8 cellular contexts compared by ENCODE assay signal in the genomic region with DNA sequence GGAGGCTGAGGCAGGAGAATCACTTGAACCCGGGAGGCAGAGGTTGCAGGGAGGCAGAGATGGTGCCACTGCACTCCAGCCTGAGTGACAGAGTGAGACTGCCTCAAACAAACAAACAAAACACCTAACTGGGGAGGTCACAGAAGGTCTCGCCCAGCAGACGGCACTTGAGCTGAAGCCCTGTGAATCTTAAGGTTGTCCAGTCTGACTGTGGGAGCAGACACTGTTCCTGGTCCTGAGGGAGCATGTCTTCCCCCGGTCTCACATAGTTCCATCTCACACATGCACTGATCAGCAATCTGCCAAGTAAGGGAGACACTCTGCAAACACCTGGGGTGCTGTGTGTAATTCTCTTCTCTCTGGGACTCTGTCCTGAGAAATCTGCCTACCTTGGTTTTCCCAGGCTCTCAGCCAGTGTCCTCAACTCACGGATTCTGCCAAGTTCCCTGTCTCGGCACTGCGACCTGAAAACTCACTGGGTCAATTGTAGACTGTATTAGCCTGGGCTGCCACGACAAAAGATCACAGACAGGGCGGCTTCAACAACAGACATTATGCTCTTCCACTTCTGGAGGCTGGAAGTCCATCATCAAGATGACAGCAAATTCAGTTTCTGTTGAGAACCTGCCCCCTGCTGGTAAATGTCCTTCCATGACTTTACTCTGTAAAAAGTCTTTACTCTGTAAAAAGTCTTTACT.
DNase-seq lines count a peak whose midpoint lies in the region; ATAC-seq and TF ChIP-seq lines count a peak whose summit lies in the region.

No MANE protein-coding gene starts in this region.

- H3K4me3 Mint-ChIP-seq in CD14-positive monocyte = no peak overlapping the region

- no peaks in the 10 kb centered on the region for H3K36me3 ChIP-seq in PC-3 (ENCODE audit: low read depth, low read length)
- no peaks in the 10 kb centered on the region for H3K36me3 ChIP-seq in parathyroid adenoma (ENCODE audit: control insufficient read depth, insufficient read depth, low read length)
- no peaks in the 10 kb centered on the region for H3K36me3 ChIP-seq in effector memory CD4-positive, alpha-beta T cell (ENCODE audit: control insufficient read depth, insufficient read depth, low read length)

- H3K4me3 ChIP-seq in PC-3 (ENCODE audit: low read length) = no peak overlapping the region
- no peak overlapping the region for H3K4me3 ChIP-seq in parathyroid adenoma (ENCODE audit: low read depth, low read length)
- no peak overlapping the region for H3K4me3 ChIP-seq in effector memory CD4-positive, alpha-beta T cell (ENCODE audit: insufficient read depth, low read depth, low read length, poor library complexity, severe bottlenecking)
- H3K4me3 ChIP-seq in right cardiac atrium (ENCODE audit: low read length) = no peak overlapping the region

- CTCF ChIA-PET in PC-3 (lab: Charles Lee) = no interaction called here

- no peaks in the 10 kb centered on the region for H3K36me3 Mint-ChIP-seq in CD14-positive monocyte

- WGBS in right cardiac atrium = 63% methylated on average over 9 of the region's 9 CpGs

- TF ChIP-seq CTCF in CD14-positive monocyte (IDR thresholded peaks at IDR 0.05) = peak; percentile 73
- TF ChIP-seq CTCF in GM20000 (IDR thresholded peaks at IDR 0.05; ENCODE audit: extremely low read depth, missing control alignments) = peak; percentile 28
- peak; percentile 89 for TF ChIP-seq CTCF in PC-3 (conservative IDR thresholded peaks at IDR 0.05; ENCODE audit: low read depth, low read length)
- peak; percentile 43 for TF ChIP-seq CTCF in parathyroid adenoma (IDR thresholded peaks at IDR 0.05)

- peak overlapping the region in 2 of 7 donors; percentile 24 to 39 for H3K27ac Mint-ChIP-seq in CD14-positive monocyte

- H3K4me1 ChIP-seq in PC-3 (ENCODE audit: insufficient read depth, low read length) (peaks cover 5% of the 10 kb centered on the region), parathyroid adenoma (no peaks in the 10 kb centered on the region), right cardiac atrium (ENCODE audit: control insufficient read depth, insufficient read depth, low read length) (no peaks in the 10 kb centered on the region)
- no peaks in the 10 kb centered on the region for H3K4me1 ChIP-seq in effector memory CD4-positive, alpha-beta T cell (ENCODE audit: control insufficient read depth, insufficient read depth, low read length, poor library complexity, severe bottlenecking)

- H3K27ac ChIP-seq in PC-3 (ENCODE audit: low read length) (no peak overlapping the region), parathyroid adenoma (no peak overlapping the region), right cardiac atrium (ENCODE audit: low read length) (no peak overlapping the region)
- H3K27ac ChIP-seq in effector memory CD4-positive, alpha-beta T cell (ENCODE audit: insufficient read depth, low read length, poor library complexity, severe bottlenecking) = no peak overlapping the region

- H3K9me3 ChIP-seq in PC-3 (ENCODE audit: low read length) = no peaks in the 10 kb centered on the region
- H3K9me3 ChIP-seq in parathyroid adenoma (ENCODE audit: control insufficient read depth, low read length) = no peaks in the 10 kb centered on the region
- H3K9me3 ChIP-seq in effector memory CD4-positive, alpha-beta T cell (ENCODE audit: control insufficient read depth, low read length) = no peaks in the 10 kb centered on the region
- H3K9me3 ChIP-seq in right cardiac atrium (ENCODE audit: control insufficient read depth, low read length) = no peaks in the 10 kb centered on the region

- no TSS peak for BruUV-seq in PC-3 (replicated peaks; lab: Mats Ljungman, UMichigan)

- H3K9me3 Mint-ChIP-seq in CD14-positive monocyte = peaks cover 0 to 3% (median 0%) of the 10 kb centered on the region in 7 donors

- H3K79me2 ChIP-seq in PC-3 (ENCODE audit: low read length) = no peaks in the 10 kb centered on the region
- no peaks in the 10 kb centered on the region for H3K79me2 ChIP-seq in parathyroid adenoma

- DNase-seq in CD14-positive monocyte (ENCODE audit: low spot score) (no peak), GM20000 (ENCODE audit: low spot score) (no peak), PC-3 (peak; percentile 82), dedifferentiated amniotic fluid mesenchymal stem cell (ENCODE audit: extremely low spot score) (peak; percentile 42), right cardiac atrium (no peak)
- no peak for DNase-seq in effector memory CD4-positive, alpha-beta T cell

- no peaks in the 10 kb centered on the region for H3F3A ChIP-seq in PC-3 (ENCODE audit: low read length, unreplicated experiment)

- no peak overlapping the region for H3K9ac ChIP-seq in PC-3 (ENCODE audit: low read length)
- no peak overlapping the region for H3K9ac ChIP-seq in parathyroid adenoma

- intact Hi-C loops in CD14-positive monocyte (cut with micrococcal nuclease) (no loop called here), PC-3 (cut with micrococcal nuclease) (loop anchor here (1.0 to 5.0 kb wide), 2 partner anchors 36 to 645 kb away; no protein-coding TSS in a partner anchor), right cardiac atrium (cut with DNase I) (no loop called here)

- peak overlapping the region; percentile 57 for H2AFZ ChIP-seq in PC-3 (ENCODE audit: low read length)
- H2AFZ ChIP-seq in parathyroid adenoma = peak overlapping the region; percentile 40

- POLR2A ChIA-PET in PC-3 (lab: Charles Lee; ENCODE audit: unreplicated experiment) = no interaction called here

- peak overlapping the region; percentile 12; the same call in 1 of the 2 replicates for H3K4me2 ChIP-seq in PC-3 (ENCODE audit: low read length)
- no peak overlapping the region for H3K4me2 ChIP-seq in parathyroid adenoma (ENCODE audit: low read length)

- peaks cover 8 to 11% (median 9%) of the 10 kb centered on the region in 3 donors for H3K27me3 Mint-ChIP-seq in CD14-positive monocyte (ENCODE audit: low read depth in 3 of 3)

- H3K4me1 Mint-ChIP-seq in CD14-positive monocyte = peaks cover 9% of the 10 kb centered on the region

- no peaks in the 10 kb centered on the region for H3K9me2 ChIP-seq in PC-3 (replicated peaks; ENCODE audit: low read length)

- H3K27me3 ChIP-seq in PC-3 (ENCODE audit: low read length) (no peaks in the 10 kb centered on the region), parathyroid adenoma (ENCODE audit: control insufficient read depth, insufficient read depth, low read length) (no peaks in the 10 kb centered on the region), right cardiac atrium (ENCODE audit: control insufficient read depth, insufficient read depth) (no peaks in the 10 kb centered on the region)
- H3K27me3 ChIP-seq in effector memory CD4-positive, alpha-beta T cell (replicated peaks; ENCODE audit: control insufficient read depth, insufficient read depth, low read length, poor library complexity, severe bottlenecking) = no peaks in the 10 kb centered on the region

- no peaks in the 10 kb centered on the region for H4K20me1 ChIP-seq in PC-3 (ENCODE audit: low read length)

- ATAC-seq in PC-3 = peak; percentile 75
- no peak for ATAC-seq in HG03108 (IDR thresholded peaks at IDR 0.05; ENCODE audit: unreplicated experiment)
- ATAC-seq in right cardiac atrium = no peak

Comparison
In these comparisons a context has a peak if more than half of its experiments do, and no peak if none do; other contexts are left out.
1. DNase-seq: peak in PC-3 (single experiment) and dedifferentiated amniotic fluid mesenchymal stem cell (single experiment); none in CD14-positive monocyte (single experiment), GM20000 (single experiment), effector memory CD4-positive, alpha-beta T cell (0 of 3) and right cardiac atrium (0 of 3).
2. CTCF ChIP-seq: peak in every context shown above with its lines; median percentile 89 in PC-3; 73 in CD14-positive monocyte; 43 in parathyroid adenoma; 28 in GM20000.